Comparison of ENCODE assay signal across 1 cellular context in genomic region chr14:23551266-23552028, GRCh38.
TF ChIP-seq lines count a peak whose summit lies in the region.

ZFHX2 (minus strand) TSS chr14:23551765; CDS start chr14:23535325, 16,440 bp downstream.

TF ChIP-seq in HepG2, 621 proteins besides CTCF, POLR2A, EP300 and RAD21 (continued from another document and continues in another):
- TF ChIP-seq NFE2 (CRISPR knock-in tag; IDR thresholded peaks at IDR 0.05) (no peak), SMARCE1 (IDR thresholded peaks at IDR 0.05; ENCODE audit: borderline replicate concordance) (no peak), MYNN (CRISPR knock-in tag; IDR thresholded peaks at IDR 0.05; ENCODE audit: low read depth) (no peak), NR2F1 (CRISPR knock-in tag; IDR thresholded peaks at IDR 0.05) (peak; percentile 13 to 41; a peak in 1 of 4 replicates), SOX13 (IDR thresholded peaks at IDR 0.05) (0 out of 2 replicates have a peak, but pooled peaks have one; percentile 39), SOX13 (CRISPR knock-in tag; conservative IDR thresholded peaks at IDR 0.05 in 1 of 2, IDR thresholded peaks at IDR 0.05 in 1 of 2) (peak; percentile 32 to 70; a peak in 2 of 4 replicates), ZNF691 (CRISPR knock-in tag; IDR thresholded peaks at IDR 0.05; ENCODE audit: borderline replicate concordance, low read depth) (peak; percentile 12; the same call in 1 of the 2 replicates), ZFP37 (CRISPR knock-in tag; IDR thresholded peaks at IDR 0.05; ENCODE audit: borderline replicate concordance) (peak; percentile 86; the same call in 1 of the 2 replicates), MXI1 (IDR thresholded peaks at IDR 0.05; ENCODE audit: borderline replicate concordance, low read depth, low read length) (peak; percentile 78; the same call in 1 of the 3 replicates), SIN3B (IDR thresholded peaks at IDR 0.05; ENCODE audit: low read length) (0 out of 2 replicates have a peak, but pooled peaks have one; percentile 17), GFI1 (CRISPR knock-in tag; IDR thresholded peaks at IDR 0.05; ENCODE audit: borderline replicate concordance) (no peak), ARID2 (CRISPR knock-in tag; IDR thresholded peaks at IDR 0.05; ENCODE audit: borderline replicate concordance) (peak; percentile 24; the same call in 1 of the 2 replicates), SALL1 (CRISPR knock-in tag; IDR thresholded peaks at IDR 0.05) (peak; percentile 59), IKZF5 (CRISPR knock-in tag; IDR thresholded peaks at IDR 0.05) (no peak; the same call in 1 of the 2 replicates), IRF2 (CRISPR knock-in tag; IDR thresholded peaks at IDR 0.05) (peak; percentile 86), ARHGAP35 (CRISPR knock-in tag; IDR thresholded peaks at IDR 0.05; ENCODE audit: borderline replicate concordance) (peak; percentile 48; the same call in 1 of the 2 replicates), ISL2 (CRISPR knock-in tag; IDR thresholded peaks at IDR 0.05) (peak; percentile 47; the same call in 1 of the 2 replicates), POLR2G (IDR thresholded peaks at IDR 0.05; ENCODE audit: low read depth, low read length) (peak; percentile 95), ZNF512 (CRISPR knock-in tag; IDR thresholded peaks at IDR 0.05) (0 out of 2 replicates have a peak, but pooled peaks have one; percentile 81), THAP11 (CRISPR knock-in tag; IDR thresholded peaks at IDR 0.05) (peak; percentile 98), SCMH1 (CRISPR knock-in tag; IDR thresholded peaks at IDR 0.05; ENCODE audit: borderline replicate concordance) (no peak), DRAP1 (CRISPR knock-in tag; IDR thresholded peaks at IDR 0.05) (0 out of 2 replicates have a peak, but pooled peaks have one; percentile 66), NR2F6 (IDR thresholded peaks at IDR 0.05) (no peak), NR2F6 (CRISPR knock-in tag; IDR thresholded peaks at IDR 0.05) (no peak; the same call in 1 of the 2 replicates), MYC (CRISPR knock-in tag; IDR thresholded peaks at IDR 0.05; ENCODE audit: borderline replicate concordance) (peak; percentile 89), HBP1 (CRISPR knock-in tag; IDR thresholded peaks at IDR 0.05; ENCODE audit: low read depth) (peak; percentile 97), JARID2 (CRISPR knock-in tag; IDR thresholded peaks at IDR 0.05; ENCODE audit: insufficient replicate concordance) (peak; percentile 56), ZNF235 (CRISPR knock-in tag; IDR thresholded peaks at IDR 0.05; ENCODE audit: borderline replicate concordance) (no peak), ZNF710 (CRISPR knock-in tag; IDR thresholded peaks at IDR 0.05; ENCODE audit: borderline replicate concordance) (peak; percentile 89), REST (IDR thresholded peaks at IDR 0.05; ENCODE audit: borderline replicate concordance in 1 of 2, low read depth in 1 of 2, low read length in 2 of 2) (peak in 1 of 2 experiments; percentile 25; a peak in 1 of 4 replicates), SALL2 (CRISPR knock-in tag; IDR thresholded peaks at IDR 0.05) (peak; percentile 85), TBX2 (CRISPR knock-in tag; IDR thresholded peaks at IDR 0.05; ENCODE audit: borderline replicate concordance) (peak; percentile 90), RBM39 (IDR thresholded peaks at IDR 0.05; ENCODE audit: low read depth, low read length, poor library complexity, severe bottlenecking) (peak; percentile 50), GLMP (CRISPR knock-in tag; IDR thresholded peaks at IDR 0.05; ENCODE audit: borderline replicate concordance) (no peak), THAP8 (CRISPR knock-in tag; IDR thresholded peaks at IDR 0.05; ENCODE audit: borderline replicate concordance) (no peak), PCBP2 (optimal IDR thresholded peaks at IDR 0.05; ENCODE audit: low read depth, low read length, poor library complexity, severe bottlenecking) (peak; percentile 93), CCDC6 (CRISPR knock-in tag; IDR thresholded peaks at IDR 0.05) (no peak), LCORL (IDR thresholded peaks at IDR 0.05) (no peak), LCORL (CRISPR knock-in tag; IDR thresholded peaks at IDR 0.05) (peak; percentile 93), NR0B2 (CRISPR knock-in tag; IDR thresholded peaks at IDR 0.05) (peak; percentile 54; the same call in 1 of the 2 replicates), MTERF4 (CRISPR knock-in tag; IDR thresholded peaks at IDR 0.05) (peak; percentile 98), HNRNPLL (IDR thresholded peaks at IDR 0.05; ENCODE audit: low read depth, low read length, poor library complexity, severe bottlenecking) (peak; percentile 78), ZNF234 (CRISPR knock-in tag; conservative IDR thresholded peaks at IDR 0.05) (no peak), ZNF17 (CRISPR knock-in tag; IDR thresholded peaks at IDR 0.05) (no peak), FOXP1 (IDR thresholded peaks at IDR 0.05) (no peak), FOXP1 (CRISPR knock-in tag; IDR thresholded peaks at IDR 0.05) (no peak), ZNF501 (CRISPR knock-in tag; IDR thresholded peaks at IDR 0.05) (peak; percentile 47), MLLT10 (CRISPR knock-in tag; IDR thresholded peaks at IDR 0.05) (no peak), ZNF629 (CRISPR knock-in tag; conservative IDR thresholded peaks at IDR 0.05) (no peak), AHR (CRISPR knock-in tag; IDR thresholded peaks at IDR 0.05) (peak; percentile 48; the same call in 1 of the 2 replicates), ZNF121 (CRISPR knock-in tag; IDR thresholded peaks at IDR 0.05) (no peak), FLYWCH1 (CRISPR knock-in tag; IDR thresholded peaks at IDR 0.05) (peak; percentile 97), STAT5B (CRISPR knock-in tag; IDR thresholded peaks at IDR 0.05) (peak; percentile 61; the same call in 1 of the 2 replicates), ZNF724P (CRISPR knock-in tag; IDR thresholded peaks at IDR 0.05; ENCODE audit: borderline replicate concordance) (peak; percentile 97)
